In genomic region chr3:13278783-13279531, GRCh38 we compare ENCODE assay signal across 21 cellular contexts.
DNase-seq lines count a peak whose midpoint lies in the region; ATAC-seq, FAIRE-seq and TF ChIP-seq lines count a peak whose summit lies in the region.
"Had no signal": no experiment of that assay in that cellular context is flagged by ENCODE, and none has a peak within 500 bp of the region (broad histone marks: within the 10 kb centered on the region; RNA-seq: fewer than 3 reads in every experiment).

No MANE protein-coding gene starts in this region.

- H3K4me1 ChIP-seq in aorta (ENCODE audit: control insufficient read depth in 1 of 2, insufficient read depth in 2 of 2, low read length in 2 of 2) (no peaks in the 10 kb centered on the region), foreskin keratinocyte (no peaks in the 10 kb centered on the region)
- H3K4me1 ChIP-seq: BE2C had no signal

- DNase-seq in M059J (ENCODE audit: low read depth) (peak; percentile 9), choroid plexus epithelial cell (ENCODE audit: low read depth) (peak; percentile 21), non-pigmented ciliary epithelial cell (ENCODE audit: low read depth) (peak; percentile 26), aorta (peak; percentile 16 to 56), frontal cortex (ENCODE audit: low spot score in 2 of 2) (no peak), urothelium cell line (ENCODE audit: low spot score) (no peak), foreskin keratinocyte (no peak)
- DNase-seq: BE2C; CD8-positive, alpha-beta memory T cell; DND-41; GM23248; KBM-7; NCI-H1092; NCI-H146; NCI-H2081 treated with DMSO at 0.1 percent for 48 hours; NCI-H510A treated with DMSO at 0.1 percent for 48 hours; PC-3 had no signal

- H3K4me3 ChIP-seq in choroid plexus epithelial cell (ENCODE audit: low read depth, low read length): no peak overlapping the region
- H3K4me3 ChIP-seq in aorta (ENCODE audit: low read length in 2 of 2): no peak overlapping the region
- H3K4me3 ChIP-seq: GM23248 had no signal

- no peaks in the 10 kb centered on the region for H3K9me3 ChIP-seq in aorta (ENCODE audit: control insufficient read depth, low read length)
- H3K9me3 ChIP-seq: BE2C had no signal

- TF ChIP-seq CTCF in choroid plexus epithelial cell (conservative IDR thresholded peaks at IDR 0.05; ENCODE audit: low read depth, low read length) (no peak), foreskin keratinocyte (conservative IDR thresholded peaks at IDR 0.05) (no peak)

- no peak for ATAC-seq in aorta (ENCODE audit: low FRiP score)
- no peak for ATAC-seq in foreskin keratinocyte

- no peaks in the 10 kb centered on the region for H3K36me3 ChIP-seq in aorta (ENCODE audit: control insufficient read depth in 1 of 2, insufficient read depth in 2 of 2, low read length in 1 of 2)
- H3K36me3 ChIP-seq: BE2C had no signal

- intact Hi-C loops in aorta (cut with DNase I): no loop called here

- no peak for FAIRE-seq in frontal cortex (lab: Jason Lieb, UNC)
- FAIRE-seq in urothelium cell line (lab: Jason Lieb, UNC): no peak
- FAIRE-seq: GM12892, HTR-8/SVneo had no signal

- WGBS in aorta, 2 donors: 93 to 95% methylated on average over 9 of the region's 9 CpGs

- no peaks in the 10 kb centered on the region for H3K27me3 ChIP-seq in aorta (ENCODE audit: control insufficient read depth in 1 of 2, insufficient read depth in 2 of 2, low read length in 1 of 2)
- H3K27me3 ChIP-seq in foreskin keratinocyte: peaks cover 57% of the 10 kb centered on the region
- H3K27me3 ChIP-seq: BE2C had no signal

- H3K27ac ChIP-seq in aorta (ENCODE audit: low read depth in 1 of 2, low read length in 2 of 2) (no peak overlapping the region), foreskin keratinocyte (no peak overlapping the region)
- H3K27ac ChIP-seq: GM23248, HL-60, RWPE1 had no signal

Comparison
In these comparisons a context has a peak if more than half of its experiments do, and no peak if none do; other contexts are left out.
1. DNase-seq: peak in M059J (single experiment), choroid plexus epithelial cell (single experiment), non-pigmented ciliary epithelial cell (single experiment) and aorta (2 of 2); none in frontal cortex (0 of 2), urothelium cell line (single experiment) and foreskin keratinocyte (0 of 2).